Comparison of ENCODE assay signal across 10 cellular contexts in genomic region chr7:39592586-39592985, GRCh38. TPM values are rescaled to one million over a fixed set of nuclear protein-coding genes. Genes with fewer than 3 reads are reported as not detected.
A peak's percentile ranks its signal among the peaks of the same experiment; 100 is the strongest.
DNase-seq lines count a peak whose midpoint lies in the region; ATAC-seq, FAIRE-seq and TF ChIP-seq lines count a peak whose summit lies in the region.
"Had no signal": no experiment of that assay in that cellular context is flagged by ENCODE, and none has a peak within 500 bp of the region (broad histone marks: within the 10 kb centered on the region; RNA-seq: fewer than 3 reads in every experiment).

No MANE protein-coding gene starts in this region.

- no peaks in the 10 kb centered on the region; the same call in 1 of the 2 replicates for H3K9me1 ChIP-seq in IMR-90 (ENCODE audit: insufficient read depth, low read length)

- 40% methylated on average over 1 of the region's 2 CpGs; no CpG with 5 or more reads in 1 of the 2 experiments for WGBS in IMR-90 (ENCODE audit: extremely low coverage in 2 of 2, insufficient read length in 1 of 2), 2 experiments
- 8 to 29% (median 24%) methylated on average over 2 of the region's 2 CpGs for WGBS in adrenal gland, 4 donors

- peaks cover 9% of the 10 kb centered on the region for H3K4me1 ChIP-seq in IMR-90 (ENCODE audit: control insufficient read depth, insufficient read depth, low read length)
- H3K4me1 ChIP-seq in adrenal gland (replicated peaks in 1 of 2) = peaks cover 28 to 29% of the 10 kb centered on the region in 2 donors

- no peaks in the 10 kb centered on the region for H3K27me3 ChIP-seq in IMR-90 (ENCODE audit: control insufficient read depth, insufficient read depth, low read length)
- H3K27me3 ChIP-seq in adrenal gland = no peaks in the 10 kb centered on the region

- H3K9me3 Mint-ChIP-seq in Calu3 (ENCODE audit: low read depth, unreplicated experiment) = no peaks in the 10 kb centered on the region

- H4K8ac ChIP-seq in IMR-90 (ENCODE audit: low read depth in 2 of 2, low read length in 2 of 2) = no peak overlapping the region

- no peak overlapping the region for H3K56ac ChIP-seq in IMR-90 (ENCODE audit: extremely low read depth, insufficient read depth, low read length)

- H3K23ac ChIP-seq in IMR-90 (ENCODE audit: low read depth, low read length) = no peak overlapping the region

- ATAC-seq in IMR-90 (ENCODE audit: low read depth) = peak; percentile 50

- H3K4me3 ChIP-seq in IMR-90 (ENCODE audit: insufficient read depth, low read depth, low read length) (no peak overlapping the region), adrenal gland (no peak overlapping the region)

- no peak overlapping the region for H2BK15ac ChIP-seq in IMR-90 (ENCODE audit: low read depth, low read length)

- H3K4me1 Mint-ChIP-seq in Calu3 (ENCODE audit: low read depth, unreplicated experiment) = peaks cover 19% of the 10 kb centered on the region

- H3K36me3 Mint-ChIP-seq in Calu3 (ENCODE audit: insufficient read depth, unreplicated experiment) = peaks cover 6% of the 10 kb centered on the region

- no peak overlapping the region for H3K9ac ChIP-seq in IMR-90 (ENCODE audit: low read depth, low read length)

- POLR2A ChIA-PET in IMR-90 (lab: Charles Lee; ENCODE audit: unreplicated experiment) = no interaction called here

- no peak for TF ChIP-seq CTCF in Calu3 (IDR thresholded peaks at IDR 0.05; ENCODE audit: unreplicated experiment)
- TF ChIP-seq CTCF in IMR-90 (conservative IDR thresholded peaks at IDR 0.05; ENCODE audit: low read depth, low read length) = no peak
- no peak for TF ChIP-seq CTCF in adrenal gland (IDR thresholded peaks at IDR 0.05)

- CTCF ChIA-PET in Calu3 (lab: Charles Lee) = interaction anchor here (0.7 to 1.3 kb wide), 3 partner anchors 12 to 80 kb away, joined by 3 to 4 read pairs (median 4); no protein-coding TSS in a partner anchor
- CTCF ChIA-PET in IMR-90 (lab: Yijun Ruan, JAX) = interaction anchor here (0.6 to 1.1 kb wide), 2 partner anchors 150 to 163 kb away, joined by 3 to 4 read pairs; no protein-coding TSS in a partner anchor

- no peak overlapping the region for H4K91ac ChIP-seq in IMR-90 (ENCODE audit: insufficient read depth, low read depth, low read length)

- no peak for FAIRE-seq in frontal cortex (lab: Jason Lieb, UNC)

- TF ChIP-seq RAD21 in IMR-90 (IDR thresholded peaks at IDR 0.05; ENCODE audit: low read length) = no peak

- DNase-seq in Calu3 = no peak
- peak; percentile 84 for DNase-seq in IMR-90
- no peak for DNase-seq in adrenal gland
- DNase-seq in kidney glomerular epithelial cell (lab: John Stamatoyannopoulos, UW) = peak; percentile 53
- no peak for DNase-seq in frontal cortex (ENCODE audit: low spot score in 2 of 2)
- no peak for DNase-seq in NCI-H1048 (lab: John Stamatoyannopoulos, UW)
- no peak for DNase-seq in T-helper 9 cell
- no peak for DNase-seq in activated effector memory CD4-positive, alpha-beta T cell treated with anti-CD3 and anti-CD28 coated beads, Interleukin-2, amount 50 U/mL, for 16 hours
- DNase-seq: central memory CD4-positive, alpha-beta T cell; DMS153 had no signal

- peak overlapping the region; percentile 22; the same call in 1 of the 2 replicates for H2BK120ac ChIP-seq in IMR-90 (ENCODE audit: low read depth, low read length)

- in situ Hi-C loops in IMR-90 (cut with MboI; ENCODE audit: low sequenced_read_pairs) = no loop called here

- no peaks in the 10 kb centered on the region for H3K27me3 Mint-ChIP-seq in Calu3 (ENCODE audit: unreplicated experiment)

- BruUV-seq in Calu3 (replicated peaks; lab: Mats Ljungman, UMichigan) (no TSS peak), IMR-90 (replicated peaks; lab: Mats Ljungman, UMichigan) (no TSS peak)

- H3K79me1 ChIP-seq in IMR-90 (ENCODE audit: low read depth in 1 of 2, low read length in 2 of 2) = no peaks in the 10 kb centered on the region

- peak overlapping the region; percentile 25 for H3K27ac Mint-ChIP-seq in Calu3 (ENCODE audit: unreplicated experiment)

- H4K5ac ChIP-seq in IMR-90 (ENCODE audit: low read depth, low read length) = no peak overlapping the region

- no peak overlapping the region for H2AK5ac ChIP-seq in IMR-90 (ENCODE audit: low read depth, low read length)

- H2BK20ac ChIP-seq in IMR-90 (ENCODE audit: low read depth, low read length) = 0 out of 2 replicates have a peak overlapping the region, but pooled peaks have one; percentile 8

- H3K4me2 ChIP-seq in IMR-90 (ENCODE audit: low read depth, low read length) = peak overlapping the region; percentile 76; the same call in 1 of the 2 replicates

- peak overlapping the region; percentile 38 for H2BK5ac ChIP-seq in IMR-90 (ENCODE audit: low read depth, low read length, poor library complexity, severe bottlenecking)

- intact Hi-C loops in Calu3 (cut with micrococcal nuclease; ENCODE audit: unreplicated experiment) (no loop called here), IMR-90 (cut with micrococcal nuclease) (loop anchor here (5.0 kb wide), 1 partner anchor 60 kb away; no protein-coding TSS in a partner anchor), adrenal gland (cut with DNase I) (no loop called here)

- H3K9me3 ChIP-seq in IMR-90 (ENCODE audit: control insufficient read depth, insufficient read depth, low read length) = no peaks in the 10 kb centered on the region
- H3K9me3 ChIP-seq in adrenal gland (replicated peaks in 1 of 3) = no peaks in the 10 kb centered on the region

- H3K14ac ChIP-seq in IMR-90 (replicated peaks; ENCODE audit: low read depth, low read length) = no peak overlapping the region

- no peak overlapping the region for H3K18ac ChIP-seq in IMR-90 (ENCODE audit: low read depth, low read length)

- H2AK9ac ChIP-seq in IMR-90 (replicated peaks; ENCODE audit: low read depth, low read length, poor library complexity) = no peak overlapping the region

- dilution Hi-C loops in IMR-90 (cut with HindIII; ENCODE audit: low sequenced_read_pairs, unreplicated experiment) = no loop called here

- H2AFZ ChIP-seq in IMR-90 (replicated peaks; ENCODE audit: low read length, poor library complexity) = no peak overlapping the region

- TF ChIP-seq POLR2A in IMR-90 (IDR thresholded peaks at IDR 0.05; ENCODE audit: low read depth, low read length) (no peak), adrenal gland (IDR thresholded peaks at IDR 0.05) (peak in 1 of 2 donors; percentile 74)

- no peak overlapping the region for H3K4ac ChIP-seq in IMR-90 (ENCODE audit: low read depth, low read length)

- H3K4me3 Mint-ChIP-seq in Calu3 (ENCODE audit: low read depth, unreplicated experiment) = no peak overlapping the region

- H4K20me1 ChIP-seq in IMR-90 (ENCODE audit: insufficient read depth, low read length) = no peaks in the 10 kb centered on the region

- H3K36me3 ChIP-seq in IMR-90 (ENCODE audit: control insufficient read depth, insufficient read depth, low read length) (no peaks in the 10 kb centered on the region), adrenal gland (replicated peaks in 1 of 2) (no peaks in the 10 kb centered on the region)

- no peak overlapping the region for H3K27ac ChIP-seq in IMR-90 (ENCODE audit: insufficient read depth, low read length)
- peak overlapping the region; percentile 1 to 79 (median 51) for H3K27ac ChIP-seq in adrenal gland

TF ChIP-seq in IMR-90, 13 proteins besides CTCF, POLR2A, EP300 and RAD21:
- TF ChIP-seq RCOR1 (IDR thresholded peaks at IDR 0.05; ENCODE audit: insufficient replicate concordance, low read length) (no peak), SMC3 (IDR thresholded peaks at IDR 0.05; ENCODE audit: low read depth, low read length) (no peak), FOS (IDR thresholded peaks at IDR 0.05; ENCODE audit: low read depth, low read length) (peak; percentile 47; the same call in 1 of the 2 replicates)
TF ChIP-seq in IMR-90: peak in this region for 1.

RNA-seq across cellular contexts. Expression of gene YAE1, which starts 26.4 kb away (rescaled TPM):
- total RNA-seq in Calu3 (2022) (37.0 and 39.2 TPM in 2 replicates), IMR-90 (2012; rRNA removed) (36.7 and 37.8 TPM in 2 replicates), adrenal gland (10 to 100 TPM; 11.1 to 26.7 (median 21.1) TPM), frontal cortex (45.2 TPM)
- polyA plus RNA-seq in IMR-90 (2012; rRNA removed) (23.9 and 28.6 TPM in 2 replicates), adrenal gland (10 to 100 TPM; 43.1 to 77.2 (median 51.1) TPM)
- 4.0 and 8.9 TPM in 2 replicates for polyA plus RNA-seq in IMR-90 (2012; cell fraction: cytosol; rRNA removed)
- 2.0 and 15.9 TPM in 2 replicates for polyA plus RNA-seq in IMR-90 (2012; cell fraction: nucleus; rRNA removed; ENCODE audit: low replicate concordance)

RNA-seq across cellular contexts. Expression of gene RALA, which starts 30.8 kb away (rescaled TPM):
- total RNA-seq in Calu3 (2022) (58.1 and 64.8 TPM in 2 replicates), IMR-90 (2012; rRNA removed) (7.7 and 15.8 TPM in 2 replicates), adrenal gland (10 to 100 TPM; 24.1 to 58.6 (median 34.9) TPM), frontal cortex (35.5 TPM)
- polyA plus RNA-seq in IMR-90 (2012; rRNA removed) (20.5 and 21.1 TPM in 2 replicates), adrenal gland (10 to 100 TPM; 15.4 to 45.6 (median 26.3) TPM)
- polyA plus RNA-seq in IMR-90 (2012; cell fraction: cytosol; rRNA removed) = 4.4 and 6.5 TPM in 2 replicates
- polyA plus RNA-seq in IMR-90 (2012; cell fraction: nucleus; rRNA removed; ENCODE audit: low replicate concordance) = 3.3 and 9.8 TPM in 2 replicates

Comparison
In these comparisons a context has a peak if more than half of its experiments do, and no peak if none do; other contexts are left out.
1. DNase-seq: peak in IMR-90 (single experiment) and kidney glomerular epithelial cell (single experiment); none in Calu3 (single experiment), adrenal gland (0 of 7), frontal cortex (0 of 2), NCI-H1048 (single experiment), T-helper 9 cell (single experiment) and activated effector memory CD4-positive, alpha-beta T cell treated with anti-CD3 and anti-CD28 coated beads, Interleukin-2, amount 50 U/mL, for 16 hours (single experiment).